ENCODE assay signal across 8 cellular contexts in genomic region chr20:63657260-63657936, GRCh38. TPM values are rescaled to one million over a fixed set of nuclear protein-coding genes. Genes with fewer than 3 reads are reported as not detected.
DNase-seq lines count a peak whose midpoint lies in the region; ATAC-seq, FAIRE-seq and TF ChIP-seq lines count a peak whose summit lies in the region.

No MANE protein-coding gene starts in this region.

- H2BK15ac ChIP-seq in H9 (ENCODE audit: low read depth, low read length), result no peak overlapping the region

- CTCF ChIA-PET in activated CD4-positive, alpha-beta memory T cell treated with anti-CD3 and anti-CD28 coated beads, Interleukin-2, amount 10 ng/mL, durations not matched to agents 7 days and 5 days (lab: Charles Lee), result interaction anchor here (1.0 to 2.9 kb wide), 5 partner anchors 11 to 120 kb away, joined by 4 to 22 read pairs (median 5); partner anchors contain the start of genes LIME1 and PTK6

- peaks cover 6 to 24% (median 21%) of the 10 kb centered on the region in 3 experiments; a peak in 6 of 7 replicates for H3K36me3 Mint-ChIP-seq in H9 (ENCODE audit: insufficient read depth in 1 of 3, low read depth in 3 of 3)
- H3K36me3 Mint-ChIP-seq in activated CD4-positive, alpha-beta memory T cell treated with anti-CD3 and anti-CD28 coated beads, Interleukin-2, amount 10 ng/mL, durations not matched to agents 7 days and 5 days (ENCODE audit: low read depth), result peaks cover 14% of the 10 kb centered on the region

- no peak overlapping the region for H2BK120ac ChIP-seq in H9 (ENCODE audit: low read depth, low read length, poor library complexity, severe bottlenecking)

- peak overlapping the region; percentile 80 for H3K4me2 ChIP-seq in H9 (ENCODE audit: insufficient read depth, insufficient read length, low read length)

- H3K4me1 Mint-ChIP-seq in H9, result peaks cover 19 to 28% of the 10 kb centered on the region in 2 experiments
- H3K4me1 Mint-ChIP-seq in activated CD4-positive, alpha-beta memory T cell treated with anti-CD3 and anti-CD28 coated beads, Interleukin-2, amount 10 ng/mL, durations not matched to agents 7 days and 5 days, result peaks cover 38% of the 10 kb centered on the region

- ATAC-seq in GM21786 (IDR thresholded peaks at IDR 0.05; ENCODE audit: unreplicated experiment), result no peak

- no peak overlapping the region for H2BK20ac ChIP-seq in H9 (ENCODE audit: low read depth, low read length, poor library complexity, severe bottlenecking)

- peak overlapping the region; percentile 100 for H3K4me3 ChIP-seq in iPS-18c (ENCODE audit: insufficient read depth, low read depth, low read length)

- no peak overlapping the region for H3K4ac ChIP-seq in H9 (ENCODE audit: low read depth, low read length)

- DNase-seq in AG20443 (ENCODE audit: low spot score) (peak; percentile 43), H9 (no peak), substantia nigra (lab: John Stamatoyannopoulos, UW) (peak in 8 of 49 donors; percentile 49 to 59 (median 54)), urothelium cell line (ENCODE audit: low spot score) (no peak)
- no peak for DNase-seq in activated CD4-positive, alpha-beta memory T cell treated with anti-CD3 and anti-CD28 coated beads, Interleukin-2, amount 10 ng/mL, durations not matched to agents 7 days and 5 days
- no peak for DNase-seq in NK-92 treated with Interleukin-12 subunit alpha and Interleukin-12 subunit beta, amount 100 ng/mL, for 24 hours (lab: John Stamatoyannopoulos, UW)

- no peaks in the 10 kb centered on the region for H3K79me2 ChIP-seq in H9 (ENCODE audit: insufficient read depth, low read length)

- H2AFZ ChIP-seq in H9 (ENCODE audit: low read length), result no peak overlapping the region

- TF ChIP-seq CTCF in H9 (conservative IDR thresholded peaks at IDR 0.05), result no peak

- no peaks in the 10 kb centered on the region for H3K27me3 Mint-ChIP-seq in H9 (ENCODE audit: low read depth)
- H3K27me3 Mint-ChIP-seq in activated CD4-positive, alpha-beta memory T cell treated with anti-CD3 and anti-CD28 coated beads, Interleukin-2, amount 10 ng/mL, durations not matched to agents 7 days and 5 days, result peaks cover 3% of the 10 kb centered on the region

- H3K18ac ChIP-seq in H9 (ENCODE audit: insufficient read length, low read depth, low read length), result no peak overlapping the region

- H2AK5ac ChIP-seq in H9 (ENCODE audit: insufficient read length, low read length), result no peak overlapping the region

- H4K5ac ChIP-seq in H9 (ENCODE audit: insufficient read length, low read depth, low read length), result no peak overlapping the region

- peak overlapping the region; percentile 95 to 97 for H3K4me3 Mint-ChIP-seq in H9
- H3K4me3 Mint-ChIP-seq in activated CD4-positive, alpha-beta memory T cell treated with anti-CD3 and anti-CD28 coated beads, Interleukin-2, amount 10 ng/mL, durations not matched to agents 7 days and 5 days, result peak overlapping the region; percentile 90

- no peaks in the 10 kb centered on the region for H3K79me1 ChIP-seq in H9 (ENCODE audit: insufficient read depth, low read depth, low read length, poor library complexity, severe bottlenecking)

- H3K4me1 ChIP-seq in H9 (ENCODE audit: insufficient read depth, low read length), result no peaks in the 10 kb centered on the region; the same call in 1 of the 2 replicates

- peak overlapping the region; percentile 30 for H2BK12ac ChIP-seq in H9 (ENCODE audit: insufficient read length, low read depth, low read length)

- H4K20me1 ChIP-seq in H9 (ENCODE audit: control insufficient read depth, insufficient read depth, insufficient read length), result no peaks in the 10 kb centered on the region

- no peaks in the 10 kb centered on the region; the same call in 1 of the 2 replicates for H3K27me3 ChIP-seq in H9 (ENCODE audit: insufficient read depth, low read length)

- H2BK5ac ChIP-seq in H9 (ENCODE audit: insufficient read length, low read length), result no peak overlapping the region

- no CpG with 5 or more reads among the region's 31 CpGs for WGBS in H9 (ENCODE audit: extremely low coverage, insufficient read length, low lambda C conversion rate)

- no peak for FAIRE-seq in urothelium cell line (lab: Jason Lieb, UNC)

- H4K8ac ChIP-seq in H9 (replicated peaks; ENCODE audit: insufficient read length, low read depth, low read length), result no peak overlapping the region

- no peak overlapping the region for H3T11ph ChIP-seq in H9 (ENCODE audit: low read length)

- H3K9ac ChIP-seq in H9 (ENCODE audit: extremely low read depth, insufficient read length, low read length), result no peak overlapping the region

- peak overlapping the region in 2 of 3 experiments; percentile 95 to 98; a peak in 6 of 7 replicates for H3K27ac Mint-ChIP-seq in H9
- peak overlapping the region; percentile 85 for H3K27ac Mint-ChIP-seq in activated CD4-positive, alpha-beta memory T cell treated with anti-CD3 and anti-CD28 coated beads, Interleukin-2, amount 10 ng/mL, durations not matched to agents 7 days and 5 days

- no peak overlapping the region for H3K27ac ChIP-seq in H9 (ENCODE audit: insufficient read length, low read depth, low read length)
- peak overlapping the region; percentile 92 for H3K27ac ChIP-seq in substantia nigra (ENCODE audit: low read depth, low read length, poor library complexity, severe bottlenecking)

- H4K91ac ChIP-seq in H9 (ENCODE audit: insufficient read length, low read depth, low read length), result no peak overlapping the region

- H3K23ac ChIP-seq in H9 (ENCODE audit: insufficient read length, low read depth, low read length), result no peak overlapping the region

- POLR2A ChIA-PET in activated CD4-positive, alpha-beta memory T cell treated with anti-CD3 and anti-CD28 coated beads, Interleukin-2, amount 10 ng/mL, durations not matched to agents 7 days and 5 days (lab: Charles Lee), result interaction anchor here (0.6 to 1.6 kb wide), 18 partner anchors 8 to 323 kb away, joined by 3 to 18 read pairs (median 6); partner anchors contain the start of genes ARFRP1, GMEB2, HELZ2 and LIME1

- no peak overlapping the region for H3K56ac ChIP-seq in H9 (ENCODE audit: insufficient read length, low read depth, low read length)

- H3K9me3 ChIP-seq in H9 (ENCODE audit: control insufficient read depth, low read depth, low read length) (no peaks in the 10 kb centered on the region), iPS-18c (ENCODE audit: control insufficient read depth, insufficient read depth, low read length) (no peaks in the 10 kb centered on the region)

- H3K14ac ChIP-seq in H9 (ENCODE audit: insufficient read depth, low read length), result no peak overlapping the region; the same call in 1 of the 2 replicates

- H3K23me2 ChIP-seq in H9 (ENCODE audit: insufficient read length, low read depth, low read length, poor library complexity, severe bottlenecking), result peaks cover 11% of the 10 kb centered on the region

- no peaks in the 10 kb centered on the region for H3K9me3 Mint-ChIP-seq in H9
- H3K9me3 Mint-ChIP-seq in activated CD4-positive, alpha-beta memory T cell treated with anti-CD3 and anti-CD28 coated beads, Interleukin-2, amount 10 ng/mL, durations not matched to agents 7 days and 5 days, result no peaks in the 10 kb centered on the region

RNA-seq across cellular contexts. Expression of gene RTEL1, which starts 0.7 kb away (rescaled TPM):
- total RNA-seq in H9 (2021), result 33.4 and 36.5 TPM in 2 replicates
- total RNA-seq in activated CD4-positive, alpha-beta memory T cell treated with anti-CD3 and anti-CD28 coated beads, Interleukin-2, amount 10 ng/mL, durations not matched to agents 7 days and 5 days, result 10 to 100 TPM; 29.2 to 30.0 TPM

RNA-seq across cellular contexts. Expression of gene STMN3, which starts 4.2 kb away (rescaled TPM):
- 54.0 and 58.4 TPM in 2 replicates for total RNA-seq in H9 (2021)
- 10 to 100 TPM; 20.9 to 23.8 TPM for total RNA-seq in activated CD4-positive, alpha-beta memory T cell treated with anti-CD3 and anti-CD28 coated beads, Interleukin-2, amount 10 ng/mL, durations not matched to agents 7 days and 5 days

RNA-seq across cellular contexts. Expression of gene GMEB2, which starts 30.5 kb away (rescaled TPM):
- 14.3 and 14.8 TPM in 2 replicates for total RNA-seq in H9 (2021)
- 10 to 100 TPM; 17.9 to 18.5 TPM for total RNA-seq in activated CD4-positive, alpha-beta memory T cell treated with anti-CD3 and anti-CD28 coated beads, Interleukin-2, amount 10 ng/mL, durations not matched to agents 7 days and 5 days

RNA-seq across cellular contexts. Expression of gene TNFRSF6B, which starts 39.1 kb away (rescaled TPM):
- total RNA-seq in H9 (2021), result 0.86 TPM in 1 of 2 replicates, not detected in the other
- not detected for total RNA-seq in activated CD4-positive, alpha-beta memory T cell treated with anti-CD3 and anti-CD28 coated beads, Interleukin-2, amount 10 ng/mL, durations not matched to agents 7 days and 5 days

RNA-seq across cellular contexts. Expression of gene ARFRP1, which starts 50.4 kb away (rescaled TPM):
- total RNA-seq in H9 (2021), result 39.5 and 42.7 TPM in 2 replicates
- 10 to 100 TPM; 52.9 to 53.4 TPM for total RNA-seq in activated CD4-positive, alpha-beta memory T cell treated with anti-CD3 and anti-CD28 coated beads, Interleukin-2, amount 10 ng/mL, durations not matched to agents 7 days and 5 days
